Comparison of ENCODE assay signal across 4 cellular contexts in genomic region chr19:30304540-30304939, GRCh38.
"Had no signal": no experiment of that assay in that cellular context is flagged by ENCODE, and none has a peak within 500 bp of the region (broad histone marks: within the 10 kb centered on the region; RNA-seq: fewer than 3 reads in every experiment).

No MANE protein-coding gene starts in this region.

- H3K4me1 Mint-ChIP-seq: GM23338 had no signal

- H3K4me3 Mint-ChIP-seq: GM23338, H9 had no signal

- H3K9me3 Mint-ChIP-seq: GM23338, H9 had no signal

- ATAC-seq: GM23338 had no signal

- DNase-seq: HCEC 1CT, IMR-90 had no signal

- H3K27ac Mint-ChIP-seq: GM23338 had no signal
